33 cellular contexts compared by ENCODE assay signal in the genomic region with DNA sequence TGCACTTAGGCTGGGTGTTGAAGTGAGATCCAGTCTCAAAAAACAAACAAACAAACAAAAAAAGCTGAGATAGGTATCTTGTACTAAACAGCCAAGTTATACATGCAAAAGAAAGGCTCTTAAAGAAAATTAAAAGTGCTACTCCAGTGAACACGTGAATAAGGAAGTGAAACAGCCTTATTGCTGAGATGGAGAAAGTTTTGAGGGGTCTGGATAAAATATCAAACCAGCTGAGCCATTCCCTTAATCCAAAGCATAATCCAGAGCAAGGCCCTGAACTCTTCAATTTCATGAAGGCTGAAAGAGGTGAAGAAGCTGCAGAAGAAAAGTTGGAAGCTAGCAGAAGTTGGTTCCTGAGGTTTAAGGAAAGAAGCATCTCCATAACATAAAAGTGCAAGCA.
"Had no signal": no experiment of that assay in that cellular context is flagged by ENCODE, and none has a peak within 500 bp of the region (broad histone marks: within the 10 kb centered on the region; RNA-seq: fewer than 3 reads in every experiment).

No MANE protein-coding gene starts in this region.

- DNase-seq: activated B cell treated with CpG ODN at 0.5 μM for 24 hours; activated CD4-positive, alpha-beta memory T cell treated with anti-CD3 and anti-CD28 coated beads for 36 hours; activated CD4-positive, alpha-beta T cell treated with anti-CD3 and anti-CD28 coated beads for 4 hours; activated CD4-positive, alpha-beta T cell treated with anti-CD3 and anti-CD28 coated beads, Interleukin-2, amount 10 ng/mL, durations not matched to agents 24 days and 14 days; activated CD4-positive, alpha-beta T cell treated with anti-CD3 and anti-CD28 coated beads, Interleukin-2, amount 50 U/mL, for 1 hour; activated CD4-positive, alpha-beta T cell treated with anti-CD3 and anti-CD28 coated beads, Interleukin-2, amount 50 U/mL, for 4 hours; activated CD4-positive, CD25-positive, alpha-beta regulatory T cell treated with anti-CD3 and anti-CD28 coated beads, Interleukin-2, amount 50 U/mL, for 72 hours; activated CD8-positive, alpha-beta memory T cell treated with anti-CD3 and anti-CD28 coated beads, Interleukin-2, amount 50 U/mL, for 4 hours; activated CD8-positive, alpha-beta T cell treated with anti-CD3 and anti-CD28 coated beads for 36 hours; activated effector memory CD4-positive, alpha-beta T cell treated with anti-CD3 and anti-CD28 coated beads, Interleukin-2, amount 50 U/mL, for 16 hours; activated gamma-delta T cell treated with Interleukin-2 at 50 U/mL for 16 hours; activated naive CD4-positive, alpha-beta T cell; activated naive CD4-positive, alpha-beta T cell treated with anti-CD3 and anti-CD28 coated beads for 36 hours; activated naive CD4-positive, alpha-beta T cell treated with anti-CD3 and anti-CD28 coated beads, Interleukin-2, amount 50 U/mL, for 16 hours; activated naive CD8-positive, alpha-beta T cell treated with anti-CD3 and anti-CD28 coated beads, Interleukin-2, amount 10 ng/mL, durations not matched to agents 7 days and 5 days; activated naive CD8-positive, alpha-beta T cell treated with anti-CD3 and anti-CD28 coated beads, Interleukin-2, amount 50 U/mL, for 24 hours; activated T-cell treated with anti-CD3 and anti-CD28 coated beads for 4 hours; activated T-cell treated with anti-CD3 and anti-CD28 coated beads, Interleukin-2, amount 50 U/mL, for 1 hour; activated T-cell treated with anti-CD3 and anti-CD28 coated beads, Interleukin-2, amount 50 U/mL, for 4 hours; activated T-cell treated with anti-CD3 and anti-CD28 coated beads, Interleukin-2, amount 50 U/mL, for 72 hours; amygdala; anterior cingulate cortex; caudate nucleus; cerebellar nuclear complex; T-helper 2 cell; T-helper 9 cell had no signal

- H3K36me3 ChIP-seq: ascending aorta, cardiac muscle cell had no signal

- H3K4me1 ChIP-seq: ascending aorta had no signal

- FAIRE-seq: bronchial epithelial cell, TTC549 had no signal

- H3K27ac ChIP-seq: ascending aorta, cardiac muscle cell, VCaP had no signal

- ATAC-seq: activated CD8-positive, alpha-beta T cell treated with anti-CD3 and anti-CD28 coated beads for 36 hours; activated naive CD4-positive, alpha-beta T cell treated with anti-CD3 and anti-CD28 coated beads, Interleukin-2, amount 50 U/mL, for 72 hours; activated naive CD8-positive, alpha-beta T cell treated with anti-CD3 and anti-CD28 coated beads, Interleukin-2, amount 50 U/mL, for 24 hours; activated T-cell treated with anti-CD3 and anti-CD28 coated beads, Interleukin-2, amount 50 U/mL, for 4 hours; activated T-cell treated with anti-CD3 and anti-CD28 coated beads, Interleukin-2, amount 50 U/mL, for 72 hours; activated T-helper 17 cell treated with anti-CD3 and anti-CD28 coated beads, Interleukin-2, amount 50 U/mL, for 72 hours had no signal

- H3K4me3 ChIP-seq: ascending aorta, cardiac muscle cell had no signal

- H3K9me3 ChIP-seq: ascending aorta had no signal

- H3K27me3 ChIP-seq: ascending aorta, cardiac muscle cell had no signal
